In genomic region chr10:72483452-72483851, GRCh38 we compare ENCODE assay signal across 23 cellular contexts.
DNase-seq lines count a peak whose midpoint lies in the region; ATAC-seq and TF ChIP-seq lines count a peak whose summit lies in the region.
"Had no signal": no experiment of that assay in that cellular context is flagged by ENCODE, and none has a peak within 500 bp of the region (broad histone marks: within the 10 kb centered on the region; RNA-seq: fewer than 3 reads in every experiment).

No MANE protein-coding gene starts in this region.

- ATAC-seq in GM23338 (peak; percentile 48; the same call in 2 of the 3 replicates), GM18517 (IDR thresholded peaks at IDR 0.05; ENCODE audit: unreplicated experiment) (no peak), HG03342 (IDR thresholded peaks at IDR 0.05; ENCODE audit: unreplicated experiment) (no peak), HG02870 (IDR thresholded peaks at IDR 0.05; ENCODE audit: unreplicated experiment) (no peak)
- ATAC-seq: sciatic nerve, T-cell had no signal

- no peak overlapping the region for H3K4me2 ChIP-seq in GM23338

- H3F3A ChIP-seq in GM23338 (replicated peaks; ENCODE audit: low read depth) = no peaks in the 10 kb centered on the region

- H3K36me3 Mint-ChIP-seq in GM23338 (ENCODE audit: low read depth) = no peaks in the 10 kb centered on the region

- H3K4me3 ChIP-seq in GM23338 (no peak overlapping the region), tibial nerve (no peak overlapping the region)
- H3K4me3 ChIP-seq: uterus had no signal

- no peak for TF ChIP-seq CTCF in GM23338 (conservative IDR thresholded peaks at IDR 0.05; ENCODE audit: low read depth in 2 of 2)
- no peak for TF ChIP-seq CTCF in tibial nerve (IDR thresholded peaks at IDR 0.05)

- no peak for TF ChIP-seq EP300 in tibial nerve (IDR thresholded peaks at IDR 0.05)

- peak overlapping the region; percentile 74; the same call in 1 of the 2 replicates for H3K27ac Mint-ChIP-seq in GM23338
- H3K27ac Mint-ChIP-seq: activated B cell treated with CpG ODN at 0.5 μM for 24 hours; activated naive CD8-positive, alpha-beta T cell treated with anti-CD3 and anti-CD28 coated beads, Interleukin-2, amount 10 ng/mL, durations not matched to agents 7 days and 5 days; activated T-helper 1 cell treated with anti-CD3 and anti-CD28 coated beads, Interleukin-12 subunit alpha, Interleukin-12 subunit beta, Interleukin-2, Interleukin-4 antibody, amounts not matched to agents 30 ng/mL and 10 ng/mL and 1 ng/mL, durations not matched to agents 14 hours and 24 hours and 36 hours; T-cell had no signal

- no peak for TF ChIP-seq POLR2A in tibial nerve (IDR thresholded peaks at IDR 0.05)

- WGBS in tibial nerve, 2 donors = 82 to 96% methylated on average over 6 of the region's 6 CpGs

- H3K27me3 ChIP-seq in GM23338 (ENCODE audit: insufficient read depth) = no peaks in the 10 kb centered on the region
- no peaks in the 10 kb centered on the region for H3K27me3 ChIP-seq in tibial nerve
- H3K27me3 ChIP-seq: uterus had no signal

- H3K36me3 ChIP-seq in GM23338 (ENCODE audit: insufficient read depth) (no peaks in the 10 kb centered on the region), tibial nerve (peaks cover 0 to 9% (median 0%) of the 10 kb centered on the region in 3 donors)
- H3K36me3 ChIP-seq: uterus had no signal

- H3K9me3 Mint-ChIP-seq in GM23338 = no peaks in the 10 kb centered on the region
- H3K9me3 Mint-ChIP-seq: activated B cell treated with CpG ODN at 0.5 μM for 24 hours; activated naive CD8-positive, alpha-beta T cell treated with anti-CD3 and anti-CD28 coated beads, Interleukin-2, amount 10 ng/mL, durations not matched to agents 7 days and 5 days; activated T-helper 1 cell treated with anti-CD3 and anti-CD28 coated beads, Interleukin-12 subunit alpha, Interleukin-12 subunit beta, Interleukin-2, Interleukin-4 antibody, amounts not matched to agents 30 ng/mL and 10 ng/mL and 1 ng/mL, durations not matched to agents 14 hours and 24 hours and 36 hours; T-cell had no signal

- no peaks in the 10 kb centered on the region for H3K4me1 ChIP-seq in GM23338 (ENCODE audit: insufficient read depth)
- no peaks in the 10 kb centered on the region for H3K4me1 ChIP-seq in tibial nerve
- H3K4me1 ChIP-seq: uterus had no signal

- peaks cover 2% of the 10 kb centered on the region for H3K27me3 Mint-ChIP-seq in GM23338 (ENCODE audit: insufficient read depth, low read depth, poor library complexity)
- H3K27me3 Mint-ChIP-seq: activated B cell treated with CpG ODN at 0.5 μM for 24 hours; activated naive CD8-positive, alpha-beta T cell treated with anti-CD3 and anti-CD28 coated beads, Interleukin-2, amount 10 ng/mL, durations not matched to agents 7 days and 5 days; CD8-positive, alpha-beta memory T cell; T-cell had no signal

- no peaks in the 10 kb centered on the region for H3K9me2 ChIP-seq in GM23338 (ENCODE audit: insufficient read depth)

- H3K4me1 Mint-ChIP-seq in GM23338 = no peaks in the 10 kb centered on the region
- H3K4me1 Mint-ChIP-seq: activated B cell treated with CpG ODN at 0.5 μM for 24 hours; CD8-positive, alpha-beta memory T cell; T-cell had no signal

- no peaks in the 10 kb centered on the region for H4K20me1 ChIP-seq in GM23338 (replicated peaks; ENCODE audit: insufficient read depth)

- H3K4me3 Mint-ChIP-seq in GM23338 = no peak overlapping the region
- H3K4me3 Mint-ChIP-seq: activated B cell treated with CpG ODN at 0.5 μM for 24 hours; activated naive CD8-positive, alpha-beta T cell treated with anti-CD3 and anti-CD28 coated beads, Interleukin-2, amount 10 ng/mL, durations not matched to agents 7 days and 5 days; activated T-helper 1 cell treated with anti-CD3 and anti-CD28 coated beads, Interleukin-12 subunit alpha, Interleukin-12 subunit beta, Interleukin-2, Interleukin-4 antibody, amounts not matched to agents 30 ng/mL and 10 ng/mL and 1 ng/mL, durations not matched to agents 14 hours and 24 hours and 36 hours; CD8-positive, alpha-beta memory T cell; T-cell had no signal

- no peak overlapping the region for H3K27ac ChIP-seq in GM23338 (ENCODE audit: low read depth)
- no peak overlapping the region for H3K27ac ChIP-seq in tibial nerve
- H3K27ac ChIP-seq: uterus had no signal

- no peak for DNase-seq in GM23338 (ENCODE audit: low spot score)
- DNase-seq in NCI-H146 treated with DMSO at 0.1 percent for 48 hours (lab: John Stamatoyannopoulos, UW; ENCODE audit: unreplicated experiment) = peak; percentile 64
- DNase-seq in amniotic epithelial cell (ENCODE audit: low read depth) = peak; percentile 44
- DNase-seq in myocyte (ENCODE audit: low read depth) = peak; percentile 26
- DNase-seq in tibial nerve (ENCODE audit: low spot score in 2 of 2) = no peak
- DNase-seq: activated B cell treated with CpG ODN at 0.5 μM for 24 hours; activated naive CD8-positive, alpha-beta T cell treated with anti-CD3 and anti-CD28 coated beads, Interleukin-2, amount 10 ng/mL, durations not matched to agents 7 days and 5 days; CD8-positive, alpha-beta memory T cell; central memory CD4-positive, alpha-beta T cell; DMS79; effector memory CD4-positive, alpha-beta T cell; hypothalamus; IMR-90; NCI-H1105; NCI-H69; stimulated activated CD4-positive, alpha-beta T cell treated with anti-CD3 and anti-CD28 coated beads, Interleukin-1b, Interleukin-23, amount 100 ng/mL, for 48 hours; T-cell; uterus had no signal

- no peak overlapping the region for H2AFZ ChIP-seq in GM23338

- no peaks in the 10 kb centered on the region for H3K79me2 ChIP-seq in GM23338 (replicated peaks; ENCODE audit: insufficient read depth)

- no peaks in the 10 kb centered on the region for H3K9me3 ChIP-seq in tibial nerve
- H3K9me3 ChIP-seq: uterus had no signal

TF ChIP-seq in GM23338, 12 proteins besides CTCF, POLR2A, EP300 and RAD21 (continues in another document):
- no peak for TF ChIP-seq STAT1 (IDR thresholded peaks at IDR 0.05; ENCODE audit: unreplicated experiment)
- TF ChIP-seq ZNF462 (CRISPR knock-in tag; IDR thresholded peaks at IDR 0.05) = no peak

Comparison
In these comparisons a context has a peak if more than half of its experiments do, and no peak if none do; other contexts are left out.
1. DNase-seq: peak in NCI-H146 treated with DMSO at 0.1 percent for 48 hours (single experiment), amniotic epithelial cell (single experiment) and myocyte (single experiment); none in GM23338 (single experiment) and tibial nerve (0 of 2).